Comparison of ENCODE assay signal across 8 cellular contexts in the genomic region with DNA sequence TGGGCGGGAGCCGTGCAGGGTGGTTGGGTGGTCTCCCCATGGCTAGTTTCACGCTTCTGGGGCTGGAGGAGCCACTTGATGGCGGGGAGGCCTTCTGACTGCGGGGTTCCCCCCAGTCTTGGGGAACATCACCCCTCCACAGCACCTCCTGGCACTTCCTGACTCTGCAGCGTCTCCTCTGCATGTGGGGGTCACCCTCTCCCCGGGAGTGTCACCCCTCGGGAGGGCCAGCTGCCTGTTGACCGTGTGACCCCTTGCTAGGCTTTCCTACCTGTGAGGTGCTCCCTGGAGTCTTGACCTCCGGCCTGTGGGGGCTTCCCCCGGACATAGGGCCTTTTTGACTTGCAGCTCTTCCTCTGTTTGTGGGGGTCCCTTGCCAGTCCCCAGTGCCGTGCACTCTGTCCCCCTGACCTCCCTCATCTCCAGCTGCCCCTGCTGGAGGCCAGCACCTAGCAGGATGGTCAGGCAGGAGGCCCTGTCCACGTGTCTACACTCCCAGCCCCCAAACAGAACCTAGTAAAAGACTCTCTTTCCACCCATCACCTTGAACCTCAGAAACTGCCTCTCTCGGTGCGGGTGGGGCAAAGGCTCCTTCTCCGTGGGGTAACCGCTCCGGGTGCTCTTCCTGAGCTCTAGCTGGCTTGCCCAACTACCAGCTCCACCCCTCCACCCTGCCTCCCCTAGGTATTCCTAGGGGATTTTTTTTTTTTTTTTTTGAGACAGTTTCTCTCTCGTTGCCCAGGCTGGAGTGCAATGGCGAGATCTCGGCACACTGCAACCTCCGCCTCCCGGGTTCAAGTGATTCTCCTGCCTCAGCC. TPM values are rescaled to one million over a fixed set of nuclear protein-coding genes. Genes with fewer than 3 reads are reported as not detected.
A peak's percentile ranks its signal among the peaks of the same experiment; 100 is the strongest.
DNase-seq lines count a peak whose midpoint lies in the region; ATAC-seq, FAIRE-seq and TF ChIP-seq lines count a peak whose summit lies in the region.

No MANE protein-coding gene starts in this region.

- no peaks in the 10 kb centered on the region; the same call in 1 of the 2 replicates for H3K9me3 ChIP-seq in ES-I3 (ENCODE audit: control insufficient read depth, insufficient read depth, low read length)
- no peaks in the 10 kb centered on the region for H3K9me3 ChIP-seq in lower lobe of right lung

- no peak for FAIRE-seq in urothelium cell line (lab: Jason Lieb, UNC)

- H3K4me1 ChIP-seq in ES-I3 (ENCODE audit: insufficient read depth, low read length), result peaks cover 23% of the 10 kb centered on the region
- H3K4me1 ChIP-seq in lower lobe of right lung, result peaks cover 15% of the 10 kb centered on the region

- in situ Hi-C loops in astrocyte of the spinal cord (cut with HindIII; ENCODE audit: low sequenced_read_pairs), result no loop called here

- DNase-seq in astrocyte of the spinal cord (ENCODE audit: low read depth, low spot score) (no peak), lower lobe of right lung (no peak), urothelium cell line (ENCODE audit: low spot score) (peak; percentile 26), H4 (ENCODE audit: low spot score) (no peak), NCI-H2107 treated with DMSO at 0.1 percent for 48 hours (lab: John Stamatoyannopoulos, UW; ENCODE audit: unreplicated experiment) (no peak)
- no peak for DNase-seq in effector CD8-positive, alpha-beta T cell (lab: John Stamatoyannopoulos, UW)

- ATAC-seq in HG02970 (IDR thresholded peaks at IDR 0.05; ENCODE audit: low FRiP score, unreplicated experiment) (peak; percentile 20), lower lobe of right lung (peak; percentile 2 to 11)

- intact Hi-C loops in lower lobe of right lung (cut with DNase I), result no loop called here

- peak overlapping the region; percentile 72 for H3K27ac ChIP-seq in lower lobe of right lung

- peak overlapping the region; percentile 87 for H3K9ac ChIP-seq in ES-I3 (ENCODE audit: low read depth, low read length)

- no peaks in the 10 kb centered on the region for H3K36me3 ChIP-seq in ES-I3 (ENCODE audit: insufficient read depth, low read length)
- H3K36me3 ChIP-seq in lower lobe of right lung, result no peaks in the 10 kb centered on the region

- H3K4me3 ChIP-seq in astrocyte of the spinal cord (ENCODE audit: low read depth, low read length), result peak overlapping the region; percentile 67
- H3K4me3 ChIP-seq in lower lobe of right lung, result peak overlapping the region; percentile 83

- no peak for TF ChIP-seq CTCF in astrocyte of the spinal cord (IDR thresholded peaks at IDR 0.05; ENCODE audit: low read depth, low read length)
- TF ChIP-seq CTCF in lower lobe of right lung (IDR thresholded peaks at IDR 0.05), result no peak

- H3K27me3 ChIP-seq in lower lobe of right lung (ENCODE audit: low read depth), result no peaks in the 10 kb centered on the region

RNA-seq across cellular contexts. Expression of a gene that starts 0.7 kb away (rescaled TPM):
- total RNA-seq in lower lobe of right lung, result 21.7 TPM
- total RNA-seq in H4 (2014; rRNA removed; shearing (Covaris generic)), result 21.4 and 26.6 TPM in 2 replicates
